ENCODE assay signal across 8 cellular contexts in the genomic region with DNA sequence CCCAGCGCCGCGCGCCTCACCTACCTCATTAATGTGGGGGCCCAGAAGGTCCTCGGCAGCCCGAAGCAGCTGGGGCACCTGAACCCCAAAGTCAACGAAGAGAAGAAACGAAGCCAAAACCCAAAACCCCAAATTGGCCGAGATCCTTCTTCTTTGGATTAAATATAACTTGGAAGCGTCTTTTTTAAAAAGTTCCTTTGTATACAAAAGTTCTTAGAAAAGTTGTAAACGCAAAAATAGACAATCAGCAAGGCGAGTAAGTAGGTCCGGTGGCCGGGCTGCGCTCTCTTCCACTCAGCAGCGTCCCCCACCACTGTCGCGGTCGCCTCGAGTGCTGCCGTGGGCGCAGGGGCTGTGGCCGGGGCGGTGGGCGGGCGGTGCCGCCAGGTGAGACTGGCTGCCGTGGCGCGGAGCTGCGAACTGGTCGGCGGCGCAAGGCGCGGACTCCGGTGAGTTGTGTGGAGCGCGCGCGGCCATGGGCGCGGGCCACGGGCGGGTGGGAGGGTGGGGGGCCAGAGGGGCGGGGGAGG. TPM values are rescaled to one million over a fixed set of nuclear protein-coding genes. Genes with fewer than 3 reads are reported as not detected.
A peak's percentile ranks its signal among the peaks of the same experiment; 100 is the strongest.
DNase-seq lines count a peak whose midpoint lies in the region; ATAC-seq and TF ChIP-seq lines count a peak whose summit lies in the region.

No MANE protein-coding gene starts in this region.

- peak overlapping the region; percentile 86 for H3K4me3 Mint-ChIP-seq in natural killer cell treated with Interleukin-12 subunit alpha and Interleukin-12 subunit beta and Interleukin-15 and Interleukin-18, amount 100 ng/mL, for 72 hours

- ATAC-seq in GM18498 (IDR thresholded peaks at IDR 0.05; ENCODE audit: unreplicated experiment) (peak; percentile 37), GM21786 (IDR thresholded peaks at IDR 0.05; ENCODE audit: unreplicated experiment) (peak; percentile 21)
- ATAC-seq in natural killer cell treated with Interleukin-12 subunit alpha and Interleukin-12 subunit beta and Interleukin-15 and Interleukin-18, amount 100 ng/mL, for 72 hours: peak in 1 of 2 donors; percentile 10

- H3K27ac ChIP-seq in MM.1S (ENCODE audit: low read length) (peak overlapping the region; percentile 27; the same call in 1 of the 2 replicates), ectodermal cell (ENCODE audit: insufficient read depth, low read depth, low read length, poor library complexity, severe bottlenecking) (no peak overlapping the region)

- peaks cover 38 to 41% of the 10 kb centered on the region in 2 donors for H3K27me3 Mint-ChIP-seq in natural killer cell treated with Interleukin-12 subunit alpha and Interleukin-12 subunit beta and Interleukin-15 and Interleukin-18, amount 100 ng/mL, for 72 hours

- WGBS in ectodermal cell, 2 experiments: 1% methylated on average over 46 of the region's 46 CpGs

- H4K20me1 ChIP-seq in MM.1S (ENCODE audit: insufficient read depth, low read length): no peaks in the 10 kb centered on the region

- H3K9ac ChIP-seq in MM.1S (ENCODE audit: low read length): peak overlapping the region; percentile 70

- peak overlapping the region; percentile 67 for H2AFZ ChIP-seq in MM.1S (ENCODE audit: low read length)

- H3K27me3 ChIP-seq in MM.1S (replicated peaks; ENCODE audit: insufficient read depth, low read length): no peaks in the 10 kb centered on the region
- peaks cover 71% of the 10 kb centered on the region for H3K27me3 ChIP-seq in ectodermal cell (ENCODE audit: control insufficient read depth, insufficient read depth, low read length, poor library complexity, severe bottlenecking)

- H3K9me3 ChIP-seq in MM.1S (replicated peaks; ENCODE audit: insufficient read depth, low read length) (no peaks in the 10 kb centered on the region), ectodermal cell (ENCODE audit: control insufficient read depth, low read length) (no peaks in the 10 kb centered on the region)

- peak overlapping the region; percentile 92 for H3K4me2 ChIP-seq in MM.1S (ENCODE audit: low read depth, low read length)

- no peak overlapping the region for H3K27ac Mint-ChIP-seq in natural killer cell treated with Interleukin-12 subunit alpha and Interleukin-12 subunit beta and Interleukin-15 and Interleukin-18, amount 100 ng/mL, for 72 hours

- H3F3A ChIP-seq in MM.1S (ENCODE audit: insufficient read depth, low read length): peaks cover 3% of the 10 kb centered on the region; the same call in 1 of the 2 replicates

- H3K9me2 ChIP-seq in MM.1S (replicated peaks; ENCODE audit: insufficient read depth, low read length): no peaks in the 10 kb centered on the region

- H3K36me3 ChIP-seq in MM.1S (replicated peaks; ENCODE audit: insufficient read depth, low read length) (no peaks in the 10 kb centered on the region), ectodermal cell (ENCODE audit: control insufficient read depth, insufficient read depth, low read length) (no peaks in the 10 kb centered on the region)

- DNase-seq in MM.1S: no peak
- no peak for DNase-seq in natural killer cell treated with Interleukin-12 subunit alpha and Interleukin-12 subunit beta and Interleukin-15 and Interleukin-18, amount 100 ng/mL, for 72 hours (ENCODE audit: low spot score)
- no peak for DNase-seq in NCI-H2196 treated with DMSO at 0.1 percent for 48 hours (lab: John Stamatoyannopoulos, UW; ENCODE audit: unreplicated experiment)
- DNase-seq in NCI-H1417 treated with DMSO at 0.1 percent for 48 hours (lab: John Stamatoyannopoulos, UW): no peak
- no peak for DNase-seq in OCI-M1 (lab: John Stamatoyannopoulos, UW)

- peaks cover 11 to 13% of the 10 kb centered on the region in 2 donors for H3K4me1 Mint-ChIP-seq in natural killer cell treated with Interleukin-12 subunit alpha and Interleukin-12 subunit beta and Interleukin-15 and Interleukin-18, amount 100 ng/mL, for 72 hours (ENCODE audit: low read depth in 2 of 2)

- peak overlapping the region; percentile 65 for H3K4me3 ChIP-seq in MM.1S (ENCODE audit: low read length)
- H3K4me3 ChIP-seq in ectodermal cell (ENCODE audit: insufficient read depth, low read depth, low read length): peak overlapping the region; percentile 33

- no peaks in the 10 kb centered on the region for H3K36me3 Mint-ChIP-seq in natural killer cell treated with Interleukin-12 subunit alpha and Interleukin-12 subunit beta and Interleukin-15 and Interleukin-18, amount 100 ng/mL, for 72 hours

- H3K79me2 ChIP-seq in MM.1S (ENCODE audit: low read length): no peaks in the 10 kb centered on the region

- H3K4me1 ChIP-seq in MM.1S (ENCODE audit: low read length): no peaks in the 10 kb centered on the region
- peaks cover 15% of the 10 kb centered on the region for H3K4me1 ChIP-seq in ectodermal cell (ENCODE audit: control insufficient read depth, insufficient read depth, low read length)

- no peaks in the 10 kb centered on the region for H3K9me3 Mint-ChIP-seq in natural killer cell treated with Interleukin-12 subunit alpha and Interleukin-12 subunit beta and Interleukin-15 and Interleukin-18, amount 100 ng/mL, for 72 hours

- no peak for TF ChIP-seq CTCF in MM.1S (IDR thresholded peaks at IDR 0.05; ENCODE audit: low read length)

RNA-seq across cellular contexts. Expression of gene KLF4, which starts 0.4 kb away (rescaled TPM):
- polyA plus RNA-seq in ectodermal cell (2013, experiment 1 of 4): 1.00 TPM
- polyA plus RNA-seq in ectodermal cell (2013, experiment 2 of 4): 1.0 TPM
- polyA plus RNA-seq in ectodermal cell (2013, experiment 3 of 4): 1.3 TPM
- polyA plus RNA-seq in ectodermal cell (2013, experiment 4 of 4): 1.0 TPM
- 1 to 10 TPM in 1 of 2 donors, under 1 TPM in 1; 0.98 to 1.0 TPM for total RNA-seq in natural killer cell treated with Interleukin-12 subunit alpha and Interleukin-12 subunit beta and Interleukin-15 and Interleukin-18, amount 100 ng/mL, for 72 hours
